Comparison of ENCODE assay signal across 22 cellular contexts in genomic region chr1:214403431-214403830, GRCh38.
DNase-seq lines count a peak whose midpoint lies in the region; ATAC-seq and TF ChIP-seq lines count a peak whose summit lies in the region.
"Had no signal": no experiment of that assay in that cellular context is flagged by ENCODE, and none has a peak within 500 bp of the region (broad histone marks: within the 10 kb centered on the region; RNA-seq: fewer than 3 reads in every experiment).

No MANE protein-coding gene starts in this region.

- H3K27ac ChIP-seq in breast epithelium: peak overlapping the region in 1 of 2 donors; percentile 8
- H3K27ac ChIP-seq in RWPE2 (ENCODE audit: poor library complexity, severe bottlenecking): peak overlapping the region; percentile 95
- H3K27ac ChIP-seq in epithelial cell of prostate: peak overlapping the region; percentile 96
- H3K27ac ChIP-seq: C4-2B, coronary artery, sigmoid colon had no signal

- DNase-seq in MCF 10A (ENCODE audit: unreplicated experiment) (no peak), breast epithelium (ENCODE audit: low spot score in 2 of 2) (no peak), RWPE2 (ENCODE audit: low spot score) (no peak), epithelial cell of prostate (ENCODE audit: low read depth, low spot score) (no peak), renal cortical epithelial cell (ENCODE audit: low read depth) (peak; percentile 67), D341Med (ENCODE audit: low spot score) (no peak)
- no peak for DNase-seq in stimulated activated CD4-positive, alpha-beta T cell treated with anti-CD3 and anti-CD28 coated beads, Interleukin-4, amount 100 ng/mL, for 1 hour
- DNase-seq: activated CD8-positive, alpha-beta T cell treated with anti-CD3 and anti-CD28 coated beads, Interleukin-2, amount 10 ng/mL, durations not matched to agents 7 days and 5 days; activated gamma-delta T cell treated with Interleukin-2 at 50 U/mL for 16 hours; Calu3; glutamatergic neuron; GOT3; KG1; NCI-H2029 treated with DMSO at 0.1 percent for 48 hours; OCI-M1; sigmoid colon; substantia nigra had no signal

- H3K27ac Mint-ChIP-seq in MCF 10A (ENCODE audit: low read depth, unreplicated experiment): peak overlapping the region; percentile 27
- H3K27ac Mint-ChIP-seq: activated CD8-positive, alpha-beta T cell treated with anti-CD3 and anti-CD28 coated beads, Interleukin-2, amount 10 ng/mL, durations not matched to agents 7 days and 5 days had no signal

- no peak for TF ChIP-seq POLR2A in breast epithelium (IDR thresholded peaks at IDR 0.05)

- no peaks in the 10 kb centered on the region for H3K27me3 Mint-ChIP-seq in MCF 10A (ENCODE audit: insufficient read depth, unreplicated experiment)

- H3K27me3 ChIP-seq in breast epithelium (no peaks in the 10 kb centered on the region), RWPE2 (ENCODE audit: insufficient read depth, poor library complexity, severe bottlenecking) (no peaks in the 10 kb centered on the region)
- H3K27me3 ChIP-seq: sigmoid colon had no signal

- H3K4me3 ChIP-seq in breast epithelium (no peak overlapping the region), RWPE2 (ENCODE audit: severe bottlenecking) (no peak overlapping the region)
- H3K4me3 ChIP-seq: A549, coronary artery, sigmoid colon had no signal

- CTCF ChIA-PET in MCF 10A (lab: Yijun Ruan, JAX): interaction anchor here (0.7 to 5.0 kb wide), 18 partner anchors 10 to 1271 kb away, joined by 3 to 31 read pairs (median 4); no protein-coding TSS in a partner anchor

- no peak overlapping the region for H3K4me3 Mint-ChIP-seq in MCF 10A (ENCODE audit: unreplicated experiment)
- H3K4me3 Mint-ChIP-seq: activated CD8-positive, alpha-beta T cell treated with anti-CD3 and anti-CD28 coated beads, Interleukin-2, amount 10 ng/mL, durations not matched to agents 7 days and 5 days; nephron had no signal

- peaks cover 59% of the 10 kb centered on the region for H3K36me3 Mint-ChIP-seq in MCF 10A (ENCODE audit: insufficient read depth, unreplicated experiment)

- ATAC-seq in RWPE2 (ENCODE audit: low read depth): no peak
- ATAC-seq in HG03139 (IDR thresholded peaks at IDR 0.05; ENCODE audit: unreplicated experiment): no peak
- ATAC-seq: activated CD8-positive, alpha-beta T cell treated with anti-CD3 and anti-CD28 coated beads, Interleukin-2, amount 10 ng/mL, durations not matched to agents 7 days and 5 days had no signal

- H3K9me3 Mint-ChIP-seq in MCF 10A (ENCODE audit: unreplicated experiment): no peaks in the 10 kb centered on the region
- H3K9me3 Mint-ChIP-seq: nephron had no signal

- POLR2A ChIA-PET in MCF 10A (lab: Yijun Ruan, JAX): interaction anchor here (0.7 to 6.8 kb wide), 15 partner anchors 9 to 199 kb away, joined by 3 to 68 read pairs (median 6); partner anchors contain the start of genes CENPF and PTPN14

- peaks cover 24% of the 10 kb centered on the region for H3K4me1 Mint-ChIP-seq in MCF 10A (ENCODE audit: insufficient read depth, unreplicated experiment)
- H3K4me1 Mint-ChIP-seq: nephron had no signal

- intact Hi-C loops in MCF 10A (cut with micrococcal nuclease) (no loop called here), breast epithelium (cut with DNase I; ENCODE audit: low total_unique reads) (no loop called here)

- BruUV-seq in MCF 10A (replicated peaks; lab: Mats Ljungman, UMichigan): no TSS peak

- TF ChIP-seq CTCF in MCF 10A (IDR thresholded peaks at IDR 0.05; ENCODE audit: unreplicated experiment) (no peak), breast epithelium (IDR thresholded peaks at IDR 0.05) (no peak), RWPE2 (IDR thresholded peaks at IDR 0.05; ENCODE audit: poor library complexity, severe bottlenecking) (no peak)

- H3K9me3 ChIP-seq in breast epithelium (no peaks in the 10 kb centered on the region), RWPE2 (ENCODE audit: severe bottlenecking) (no peaks in the 10 kb centered on the region)
- H3K9me3 ChIP-seq: A549, sigmoid colon had no signal

- no peaks in the 10 kb centered on the region for H3K36me3 ChIP-seq in breast epithelium
- peaks cover 26% of the 10 kb centered on the region for H3K36me3 ChIP-seq in RWPE2 (ENCODE audit: low read depth)

- H3K4me1 ChIP-seq in breast epithelium (no peaks in the 10 kb centered on the region), RWPE2 (ENCODE audit: insufficient read depth, poor library complexity, severe bottlenecking) (peaks cover 32% of the 10 kb centered on the region)
- H3K4me1 ChIP-seq: sigmoid colon had no signal
